8 cellular contexts compared by ENCODE assay signal in the genomic region with DNA sequence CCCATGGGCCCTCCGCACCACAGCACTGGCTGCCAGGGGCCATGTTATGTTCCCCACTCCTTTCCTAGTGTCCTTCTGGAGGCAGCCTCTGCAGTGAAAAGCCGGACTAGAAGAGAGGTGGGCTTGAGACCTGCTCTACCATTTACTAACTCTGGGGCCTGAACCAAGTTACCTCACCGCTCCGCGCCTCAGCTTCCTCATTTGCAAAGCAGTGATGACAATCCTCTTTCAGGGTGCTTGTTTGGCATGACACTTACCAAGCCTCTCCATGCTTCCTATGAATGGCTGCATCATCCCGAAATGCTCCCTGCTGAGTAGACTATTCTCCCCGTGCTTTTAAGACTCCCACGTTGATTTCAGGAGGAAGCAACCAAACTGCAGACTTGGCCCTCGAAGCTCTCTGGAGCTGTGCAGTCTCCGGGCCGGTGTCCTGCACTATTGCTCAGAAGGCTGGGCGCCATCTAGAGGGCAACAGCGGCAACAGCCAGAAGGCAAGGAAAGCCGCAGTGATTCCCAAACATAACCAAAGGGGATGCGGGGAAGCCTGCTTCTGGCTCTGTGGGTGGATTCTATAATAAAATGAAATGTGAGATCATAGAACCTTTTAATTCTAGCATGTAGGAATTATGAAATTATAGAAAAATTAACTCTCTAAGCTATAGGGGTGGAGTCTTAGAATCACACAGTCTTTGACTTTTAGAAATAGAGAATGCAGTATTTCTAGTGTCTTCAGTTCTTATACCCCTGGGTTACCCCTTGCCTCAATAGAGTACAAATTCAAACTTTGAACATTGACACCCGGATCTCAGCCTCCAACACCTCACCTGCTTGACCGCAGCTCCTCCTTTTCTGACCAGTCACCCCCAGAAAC.
DNase-seq lines count a peak whose midpoint lies in the region; ATAC-seq, FAIRE-seq and TF ChIP-seq lines count a peak whose summit lies in the region.

No MANE protein-coding gene starts in this region.

- DNase-seq in GM13977 (ENCODE audit: low spot score) (peak; percentile 70), NCI-H1105 treated with DMSO at 0.1 percent for 48 hours (lab: John Stamatoyannopoulos, UW) (peak; percentile 61), T-helper 1 cell (peak in 3 of 5 donors; percentile 6 to 20 (median 6)), T47D (ENCODE audit: low read depth in 1 of 2, low spot score in 1 of 2) (peak; percentile 81 to 87), islet precursor cell (peak; percentile 89)
- DNase-seq in stimulated activated CD4-positive, alpha-beta T cell treated with anti-CD3 and anti-CD28 coated beads, Interleukin-15, amount 100 ng/mL, for 48 hours (ENCODE audit: low read depth in 2 of 2) = peak; percentile 12 to 16

- peak; percentile 81 for ATAC-seq in HG02763 (IDR thresholded peaks at IDR 0.05; ENCODE audit: unreplicated experiment)

- FAIRE-seq in A204.1 (lab: Jason Lieb, UNC) = peak; percentile 58

- in situ Hi-C loops in GM13977 (cut with MboI; ENCODE audit: low pct_unique_long_range_greater_than_20kb, low sequenced_read_pairs, unreplicated experiment) = loop anchor here (25.0 kb wide), 1 partner anchor 407 kb away; no protein-coding TSS in a partner anchor
- in situ Hi-C loops in T47D (cut with HindIII; ENCODE audit: low pct_unique_long_range_greater_than_20kb, low sequenced_read_pairs) = no loop called here

- TF ChIP-seq CTCF in GM13977 (IDR thresholded peaks at IDR 0.05; ENCODE audit: extremely low read depth, insufficient read depth, missing control alignments) = peak; percentile 98

Comparison
In these comparisons a context has a peak if more than half of its experiments do, and no peak if none do; other contexts are left out.
1. Peak in every context shown above with its lines: DNase-seq and ATAC-seq.
2. DNase-seq: peak in every context shown above with its lines; median percentile 89 in islet precursor cell; 84 in T47D; 70 in GM13977; 61 in NCI-H1105 treated with DMSO at 0.1 percent for 48 hours; 14 in stimulated activated CD4-positive, alpha-beta T cell treated with anti-CD3 and anti-CD28 coated beads, Interleukin-15, amount 100 ng/mL, for 48 hours; 6 in T-helper 1 cell.